ENCODE assay signal across 15 cellular contexts in genomic region chrX:19728915-19729314, GRCh38.
DNase-seq lines count a peak whose midpoint lies in the region; ATAC-seq and TF ChIP-seq lines count a peak whose summit lies in the region.
"Had no signal": no experiment of that assay in that cellular context is flagged by ENCODE, and none has a peak within 500 bp of the region (broad histone marks: within the 10 kb centered on the region; RNA-seq: fewer than 3 reads in every experiment).

No MANE protein-coding gene starts in this region.

- no peak for TF ChIP-seq CTCF in GM12865 (IDR thresholded peaks at IDR 0.05; ENCODE audit: insufficient read depth, low read depth, low read length, missing control alignments)
- TF ChIP-seq CTCF in KMS-11 (conservative IDR thresholded peaks at IDR 0.05; ENCODE audit: low read depth, low read length): no peak
- no peak for TF ChIP-seq CTCF in A673 (conservative IDR thresholded peaks at IDR 0.05; ENCODE audit: low read depth, low read length)

- no peaks in the 10 kb centered on the region for H3K79me2 ChIP-seq in KMS-11 (ENCODE audit: insufficient read depth, low read depth)

- H3K4me1 ChIP-seq in KMS-11 (ENCODE audit: low read depth, poor library complexity, severe bottlenecking) (peaks cover 53% of the 10 kb centered on the region), A673 (ENCODE audit: insufficient read depth, low read length, poor library complexity, severe bottlenecking) (no peaks in the 10 kb centered on the region)
- H3K4me1 ChIP-seq: BE2C, gastroesophageal sphincter, stomach had no signal

- H4K20me1 ChIP-seq in KMS-11 (ENCODE audit: insufficient read depth): no peaks in the 10 kb centered on the region

- H3K4me2 ChIP-seq in KMS-11: peak overlapping the region; percentile 23

- no peaks in the 10 kb centered on the region for H3K36me3 ChIP-seq in KMS-11 (ENCODE audit: insufficient read depth)
- H3K36me3 ChIP-seq in A673 (ENCODE audit: insufficient read depth, low read length, poor library complexity, severe bottlenecking): no peaks in the 10 kb centered on the region
- H3K36me3 ChIP-seq: BE2C, gastroesophageal sphincter, stomach had no signal

- H3K36me3 Mint-ChIP-seq in activated naive CD4-positive, alpha-beta T cell treated with anti-CD3 and anti-CD28 coated beads for 36 hours (ENCODE audit: low read depth): peaks cover 3% of the 10 kb centered on the region

- no TSS peak for BruUV-seq in A673 (replicated peaks; lab: Mats Ljungman, UMichigan)

- no peaks in the 10 kb centered on the region for H3K27me3 Mint-ChIP-seq in activated naive CD4-positive, alpha-beta T cell treated with anti-CD3 and anti-CD28 coated beads for 36 hours (ENCODE audit: low read depth)

- POLR2A ChIA-PET in A673 (lab: Charles Lee; ENCODE audit: low non-redundant PET): no interaction called here

- peak; percentile 72 for ATAC-seq in GM21381 (IDR thresholded peaks at IDR 0.05; ENCODE audit: unreplicated experiment)
- ATAC-seq: gastroesophageal sphincter had no signal

- no peak overlapping the region for H3K4me3 ChIP-seq in GM12865 (ENCODE audit: low read depth, low read length)
- H3K4me3 ChIP-seq in KMS-11 (IDR thresholded peaks at IDR 0.05; ENCODE audit: insufficient read depth, low read depth, low read length): no peak overlapping the region
- H3K4me3 ChIP-seq in A673 (ENCODE audit: low read depth, low read length, poor library complexity, severe bottlenecking): no peak overlapping the region
- H3K4me3 ChIP-seq: gastroesophageal sphincter, stomach had no signal

- no peak overlapping the region for H2AFZ ChIP-seq in KMS-11 (ENCODE audit: low read depth)

- H3K9ac ChIP-seq in KMS-11: no peak overlapping the region

- no peak overlapping the region for H3K4me3 Mint-ChIP-seq in activated naive CD4-positive, alpha-beta T cell treated with anti-CD3 and anti-CD28 coated beads for 36 hours

- H3K27ac Mint-ChIP-seq in activated naive CD4-positive, alpha-beta T cell treated with anti-CD3 and anti-CD28 coated beads for 36 hours: no peak overlapping the region

- CTCF ChIA-PET in A673 (lab: Charles Lee): no interaction called here
- CTCF ChIA-PET in activated naive CD4-positive, alpha-beta T cell treated with anti-CD3 and anti-CD28 coated beads for 36 hours (lab: Charles Lee): interaction anchor here (0.7 to 2.0 kb wide), 2 partner anchors 12 to 38 kb away, joined by 3 to 6 read pairs; no protein-coding TSS in a partner anchor

- H3K27me3 ChIP-seq in KMS-11 (ENCODE audit: insufficient read depth, low read depth) (no peaks in the 10 kb centered on the region), A673 (replicated peaks; ENCODE audit: insufficient read depth, low read depth, low read length, poor library complexity) (peaks cover 10% of the 10 kb centered on the region)
- H3K27me3 ChIP-seq: BE2C, gastroesophageal sphincter, stomach had no signal

- H3K9me3 ChIP-seq in A673 (ENCODE audit: low read depth, low read length, poor library complexity, severe bottlenecking): no peaks in the 10 kb centered on the region
- H3K9me3 ChIP-seq: BE2C, gastroesophageal sphincter, stomach had no signal

- H3K4me1 Mint-ChIP-seq in activated naive CD4-positive, alpha-beta T cell treated with anti-CD3 and anti-CD28 coated beads for 36 hours (ENCODE audit: low read depth): peaks cover 63% of the 10 kb centered on the region

- no peak overlapping the region for H3K27ac ChIP-seq in KMS-11
- peak overlapping the region; percentile 12 for H3K27ac ChIP-seq in epithelial cell of prostate
- H3K27ac ChIP-seq in A673 (ENCODE audit: low read depth, low read length, poor library complexity, severe bottlenecking): no peak overlapping the region
- H3K27ac ChIP-seq: gastroesophageal sphincter, stomach had no signal

- DNase-seq in GM12865 (ENCODE audit: low read depth) (peak; percentile 51), epithelial cell of prostate (ENCODE audit: low read depth, low spot score) (no peak), A673 (ENCODE audit: low spot score) (no peak), NCI-H2227 (lab: John Stamatoyannopoulos, UW; ENCODE audit: unreplicated experiment) (no peak)
- no peak for DNase-seq in activated naive CD4-positive, alpha-beta T cell treated with anti-CD3 and anti-CD28 coated beads for 36 hours
- DNase-seq in activated CD4-positive, CD25-positive, alpha-beta regulatory T cell (lab: John Stamatoyannopoulos, UW): no peak
- DNase-seq: BE2C; kidney glomerular epithelial cell; NCI-H1048; NCI-H446; stimulated activated CD4-positive, alpha-beta T cell treated with anti-CD3 and anti-CD28 coated beads, Interleukin-4, amount 100 ng/mL, for 4 hours; stomach had no signal

- intact Hi-C loops in A673 (cut with micrococcal nuclease; ENCODE audit: unreplicated experiment): no loop called here
- intact Hi-C loops in activated naive CD4-positive, alpha-beta T cell treated with anti-CD3 and anti-CD28 coated beads for 36 hours (cut with micrococcal nuclease): no loop called here

- no peaks in the 10 kb centered on the region for H3K9me3 Mint-ChIP-seq in activated naive CD4-positive, alpha-beta T cell treated with anti-CD3 and anti-CD28 coated beads for 36 hours
